In the genomic region with DNA sequence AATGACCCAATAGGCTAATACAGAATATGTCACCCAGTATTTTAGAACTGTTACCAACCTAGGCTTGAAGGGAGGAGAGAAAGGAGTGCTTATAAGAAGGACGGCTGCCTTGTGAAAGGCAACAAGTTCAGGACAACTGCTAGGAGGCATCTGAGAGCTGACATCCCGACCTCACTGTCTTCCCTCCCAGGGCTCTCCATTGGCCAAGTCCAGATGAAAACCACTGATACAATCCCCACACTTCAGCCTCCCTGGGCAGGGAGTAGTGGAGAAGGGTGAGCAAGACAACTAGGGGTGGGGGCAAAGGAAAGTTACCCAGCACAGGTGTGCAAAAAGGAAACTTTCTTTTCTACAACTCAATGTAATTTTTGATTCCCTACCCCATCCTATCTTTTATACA, we compare ENCODE assay signal across 29 cellular contexts. TPM values are rescaled to one million over a fixed set of nuclear protein-coding genes. Genes with fewer than 3 reads are reported as not detected.
DNase-seq lines count a peak whose midpoint lies in the region; ATAC-seq and TF ChIP-seq lines count a peak whose summit lies in the region.
"Had no signal": no experiment of that assay in that cellular context is flagged by ENCODE, and none has a peak within 500 bp of the region (broad histone marks: within the 10 kb centered on the region; RNA-seq: fewer than 3 reads in every experiment).

No MANE protein-coding gene starts in this region.

- no peak overlapping the region for H3K4me3 ChIP-seq in parathyroid adenoma (ENCODE audit: low read depth, low read length)
- no peak overlapping the region for H3K4me3 ChIP-seq in suprapubic skin
- H3K4me3 ChIP-seq: BLaER1, GM12878 had no signal

- TF ChIP-seq EP300 in suprapubic skin (IDR thresholded peaks at IDR 0.05) = no peak

- H3K9ac ChIP-seq in parathyroid adenoma = no peak overlapping the region
- H3K9ac ChIP-seq: BLaER1 had no signal

- H3K27me3 Mint-ChIP-seq in dendritic cell treated with granulocyte-macrophage colony-stimulating factor and Interleukin-4, amounts not matched to agents 40 ng/mL and 50 ng/mL, for 4 days = peaks cover 34% of the 10 kb centered on the region
- peaks cover 0 to 6% of the 10 kb centered on the region in 2 donors for H3K27me3 Mint-ChIP-seq in natural killer cell (ENCODE audit: low read depth in 2 of 2)
- peaks cover 8% of the 10 kb centered on the region for H3K27me3 Mint-ChIP-seq in activated T-cell treated with anti-CD3 and anti-CD28 coated beads, Interleukin-2, amount 50 U/mL, for 4 hours (ENCODE audit: low read depth)

- H3K4me1 ChIP-seq in parathyroid adenoma (peaks cover 30% of the 10 kb centered on the region), suprapubic skin (no peaks in the 10 kb centered on the region)
- H3K4me1 ChIP-seq: BE2C had no signal

- TF ChIP-seq POLR2A in suprapubic skin (IDR thresholded peaks at IDR 0.05) = no peak

- 42% methylated on average over 2 of the region's 2 CpGs for WGBS in suprapubic skin

- no peak for TF ChIP-seq CTCF in natural killer cell (IDR thresholded peaks at IDR 0.05)
- no peak for TF ChIP-seq CTCF in parathyroid adenoma (IDR thresholded peaks at IDR 0.05)
- TF ChIP-seq CTCF in suprapubic skin (IDR thresholded peaks at IDR 0.05) = no peak

- DNase-seq in natural killer cell (no peak), suprapubic skin (ENCODE audit: low spot score in 2 of 2) (no peak), LoVo (ENCODE audit: low spot score) (no peak)
- DNase-seq in stimulated activated effector memory CD8-positive, alpha-beta T cell treated with anti-CD3 and anti-CD28 coated beads, Interleukin-12 subunit alpha, Interleukin-12 subunit beta, amount 100 ng/mL, for 72 hours (ENCODE audit: low spot score in 2 of 2) = no peak
- no peak for DNase-seq in activated T-cell treated with anti-CD3 and anti-CD28 coated beads, Interleukin-2, amount 50 U/mL, for 4 hours
- DNase-seq: 8988T; ACHN; BE2C; C1 segment of cervical spinal cord; CD4-positive, alpha-beta memory T cell; CD4-positive, CD25-positive, alpha-beta regulatory T cell; CD8-positive, alpha-beta memory T cell; COR-L47; DMS 273 treated with DMSO at 0.1 percent for 48 hours; DMS153; DMS53; DMS79; DND-41; EL; GDM1 had no signal

- H3K9me3 ChIP-seq in parathyroid adenoma (ENCODE audit: control insufficient read depth, low read length) (no peaks in the 10 kb centered on the region), suprapubic skin (no peaks in the 10 kb centered on the region)
- H3K9me3 ChIP-seq: BE2C, BLaER1 had no signal

- no peak overlapping the region for H3K27ac ChIP-seq in parathyroid adenoma
- H3K27ac ChIP-seq in suprapubic skin = no peak overlapping the region
- H3K27ac ChIP-seq: BLaER1 had no signal

- H3K9me3 Mint-ChIP-seq in dendritic cell treated with granulocyte-macrophage colony-stimulating factor and Interleukin-4, amounts not matched to agents 40 ng/mL and 50 ng/mL, for 4 days = no peaks in the 10 kb centered on the region
- H3K9me3 Mint-ChIP-seq in natural killer cell = no peaks in the 10 kb centered on the region
- H3K9me3 Mint-ChIP-seq in stimulated activated effector memory CD8-positive, alpha-beta T cell treated with anti-CD3 and anti-CD28 coated beads, Interleukin-12 subunit alpha, Interleukin-12 subunit beta, amount 100 ng/mL, for 72 hours = no peaks in the 10 kb centered on the region
- H3K9me3 Mint-ChIP-seq in activated T-cell treated with anti-CD3 and anti-CD28 coated beads, Interleukin-2, amount 50 U/mL, for 4 hours = no peaks in the 10 kb centered on the region
- H3K9me3 Mint-ChIP-seq: CD8-positive, alpha-beta memory T cell had no signal

- H3K36me3 ChIP-seq in parathyroid adenoma (ENCODE audit: control insufficient read depth, insufficient read depth, low read length) (no peaks in the 10 kb centered on the region), suprapubic skin (no peaks in the 10 kb centered on the region)
- H3K36me3 ChIP-seq: BE2C, BLaER1 had no signal

- peak overlapping the region; percentile 19 for H2AFZ ChIP-seq in parathyroid adenoma

- no peaks in the 10 kb centered on the region for H3K79me2 ChIP-seq in parathyroid adenoma

- intact Hi-C loops in dendritic cell treated with granulocyte-macrophage colony-stimulating factor and Interleukin-4, amounts not matched to agents 40 ng/mL and 50 ng/mL, for 4 days (cut with micrococcal nuclease) = no loop called here
- intact Hi-C loops in natural killer cell (cut with micrococcal nuclease) = no loop called here

- H3K27me3 ChIP-seq in parathyroid adenoma (ENCODE audit: control insufficient read depth, insufficient read depth, low read length) (no peaks in the 10 kb centered on the region), suprapubic skin (no peaks in the 10 kb centered on the region)
- H3K27me3 ChIP-seq: BE2C, BLaER1 had no signal

- no peaks in the 10 kb centered on the region for H3K36me3 Mint-ChIP-seq in dendritic cell treated with granulocyte-macrophage colony-stimulating factor and Interleukin-4, amounts not matched to agents 40 ng/mL and 50 ng/mL, for 4 days (ENCODE audit: low read depth)
- H3K36me3 Mint-ChIP-seq in natural killer cell = no peaks in the 10 kb centered on the region
- no peaks in the 10 kb centered on the region for H3K36me3 Mint-ChIP-seq in stimulated activated effector memory CD8-positive, alpha-beta T cell treated with anti-CD3 and anti-CD28 coated beads, Interleukin-12 subunit alpha, Interleukin-12 subunit beta, amount 100 ng/mL, for 72 hours
- H3K36me3 Mint-ChIP-seq in activated T-cell treated with anti-CD3 and anti-CD28 coated beads, Interleukin-2, amount 50 U/mL, for 4 hours (ENCODE audit: insufficient read depth) = no peaks in the 10 kb centered on the region
- H3K36me3 Mint-ChIP-seq: CD14-positive monocyte; CD4-positive, alpha-beta memory T cell; CD4-positive, CD25-positive, alpha-beta regulatory T cell had no signal

- peak overlapping the region; percentile 17 for H3K27ac Mint-ChIP-seq in dendritic cell treated with granulocyte-macrophage colony-stimulating factor and Interleukin-4, amounts not matched to agents 40 ng/mL and 50 ng/mL, for 4 days
- H3K27ac Mint-ChIP-seq in natural killer cell = peak overlapping the region; percentile 48 to 67
- H3K27ac Mint-ChIP-seq in stimulated activated effector memory CD8-positive, alpha-beta T cell treated with anti-CD3 and anti-CD28 coated beads, Interleukin-12 subunit alpha, Interleukin-12 subunit beta, amount 100 ng/mL, for 72 hours = peak overlapping the region; percentile 54
- H3K27ac Mint-ChIP-seq: CD14-positive monocyte; CD4-positive, CD25-positive, alpha-beta regulatory T cell had no signal

- peaks cover 20% of the 10 kb centered on the region for H3K4me1 Mint-ChIP-seq in dendritic cell treated with granulocyte-macrophage colony-stimulating factor and Interleukin-4, amounts not matched to agents 40 ng/mL and 50 ng/mL, for 4 days (ENCODE audit: low read depth)
- peaks cover 26 to 41% of the 10 kb centered on the region in 2 donors for H3K4me1 Mint-ChIP-seq in natural killer cell
- H3K4me1 Mint-ChIP-seq in stimulated activated effector memory CD8-positive, alpha-beta T cell treated with anti-CD3 and anti-CD28 coated beads, Interleukin-12 subunit alpha, Interleukin-12 subunit beta, amount 100 ng/mL, for 72 hours = peaks cover 16% of the 10 kb centered on the region
- peaks cover 9% of the 10 kb centered on the region for H3K4me1 Mint-ChIP-seq in activated T-cell treated with anti-CD3 and anti-CD28 coated beads, Interleukin-2, amount 50 U/mL, for 4 hours (ENCODE audit: low read depth)

- H3K4me3 Mint-ChIP-seq in dendritic cell treated with granulocyte-macrophage colony-stimulating factor and Interleukin-4, amounts not matched to agents 40 ng/mL and 50 ng/mL, for 4 days = no peak overlapping the region
- H3K4me3 Mint-ChIP-seq in natural killer cell = peak overlapping the region; percentile 17
- H3K4me3 Mint-ChIP-seq in stimulated activated effector memory CD8-positive, alpha-beta T cell treated with anti-CD3 and anti-CD28 coated beads, Interleukin-12 subunit alpha, Interleukin-12 subunit beta, amount 100 ng/mL, for 72 hours = no peak overlapping the region
- no peak overlapping the region for H3K4me3 Mint-ChIP-seq in activated T-cell treated with anti-CD3 and anti-CD28 coated beads, Interleukin-2, amount 50 U/mL, for 4 hours
- H3K4me3 Mint-ChIP-seq: CD14-positive monocyte; CD4-positive, CD25-positive, alpha-beta regulatory T cell had no signal

- ATAC-seq in natural killer cell = no peak
- no peak for ATAC-seq in stimulated activated effector memory CD8-positive, alpha-beta T cell treated with anti-CD3 and anti-CD28 coated beads, Interleukin-12 subunit alpha, Interleukin-12 subunit beta, amount 100 ng/mL, for 72 hours
- ATAC-seq in SK-N-SH treated with all-trans-retinoic acid at 6 μM for 48 hours = no peak
- ATAC-seq in activated T-cell treated with anti-CD3 and anti-CD28 coated beads, Interleukin-2, amount 50 U/mL, for 4 hours = no peak
- ATAC-seq: GM12878 had no signal

- no peak overlapping the region for H3K4me2 ChIP-seq in parathyroid adenoma (ENCODE audit: low read length)
- H3K4me2 ChIP-seq: BLaER1 had no signal

TF ChIP-seq in SK-N-SH treated with all-trans-retinoic acid at 6 μM for 48 hours, 23 proteins besides CTCF, POLR2A, EP300 and RAD21:
- TF ChIP-seq ZNF70 (CRISPR knock-in tag; IDR thresholded peaks at IDR 0.05) (no peak), BACH2 (CRISPR knock-in tag; IDR thresholded peaks at IDR 0.05; ENCODE audit: borderline replicate concordance) (no peak), ZFP3 (CRISPR knock-in tag; IDR thresholded peaks at IDR 0.05) (no peak), CSDC2 (CRISPR knock-in tag; IDR thresholded peaks at IDR 0.05) (no peak)
- TF ChIP-seq, protein P1, sequence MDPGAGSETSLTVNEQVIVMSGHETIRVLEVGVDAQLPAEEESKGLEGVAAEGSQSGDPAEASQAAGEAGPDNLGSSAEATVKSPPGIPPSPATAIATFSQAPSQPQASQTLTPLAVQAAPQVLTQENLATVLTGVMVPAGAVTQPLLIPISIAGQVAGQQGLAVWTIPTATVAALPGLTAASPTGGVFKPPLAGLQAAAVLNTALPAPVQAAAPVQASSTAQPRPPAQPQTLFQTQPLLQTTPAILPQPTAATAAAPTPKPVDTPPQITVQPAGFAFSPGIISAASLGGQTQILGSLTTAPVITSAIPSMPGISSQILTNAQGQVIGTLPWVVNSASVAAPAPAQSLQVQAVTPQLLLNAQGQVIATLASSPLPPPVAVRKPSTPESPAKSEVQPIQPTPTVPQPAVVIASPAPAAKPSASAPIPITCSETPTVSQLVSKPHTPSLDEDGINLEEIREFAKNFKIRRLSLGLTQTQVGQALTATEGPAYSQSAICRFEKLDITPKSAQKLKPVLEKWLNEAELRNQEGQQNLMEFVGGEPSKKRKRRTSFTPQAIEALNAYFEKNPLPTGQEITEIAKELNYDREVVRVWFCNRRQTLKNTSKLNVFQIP (CRISPR knock-in tag; IDR thresholded peaks at IDR 0.05; ENCODE audit: borderline replicate concordance, low read depth) = no peak
TF ChIP-seq in SK-N-SH treated with all-trans-retinoic acid at 6 μM for 48 hours: peak in this region for 0.

RNA-seq across cellular contexts. Expression of a gene that starts 29.5 kb away (rescaled TPM):
- 10 to 100 TPM; 11.6 to 46.3 (median 29.4) TPM for total RNA-seq in natural killer cell
- 10 to 100 TPM in 1 of 4 donors, 1 to 10 TPM in 3; 1.3 to 10.6 (median 6.8) TPM for total RNA-seq in suprapubic skin
- total RNA-seq in activated T-cell treated with anti-CD3 and anti-CD28 coated beads, Interleukin-2, amount 50 U/mL, for 4 hours = 10 to 100 TPM; 35.3 to 96.4 (median 45.6) TPM
- total RNA-seq: A673, Daoy, G401 had no signal
